Comparison of ENCODE assay signal across 10 cellular contexts in genomic region chr6:50689210-50689609, GRCh38. TPM values are rescaled to one million over a fixed set of nuclear protein-coding genes. Genes with fewer than 3 reads are reported as not detected.
"Had no signal": no experiment of that assay in that cellular context is flagged by ENCODE, and none has a peak within 500 bp of the region (broad histone marks: within the 10 kb centered on the region; RNA-seq: fewer than 3 reads in every experiment).

No MANE protein-coding gene starts in this region.

- H3K4me1 ChIP-seq: HAP-1 had no signal

- H3K4me3 Mint-ChIP-seq: GM23338, H9, HFFc6 had no signal

- H3K27ac ChIP-seq: GM23248 had no signal

- H3K4me2 ChIP-seq: GM23338 had no signal

- H3K9me3 Mint-ChIP-seq: GM23338, H9 had no signal

- FAIRE-seq: H54 had no signal

- DNase-seq: GM23248, GOT3, H7, H9, HCEC 1CT, HFFc6 had no signal

- H3K36me3 ChIP-seq: HAP-1 had no signal

- H3K9me3 ChIP-seq: HAP-1 had no signal

- H3K27ac Mint-ChIP-seq: GM23338, H9, HFFc6 had no signal

- H2AFZ ChIP-seq: GM23248, GM23338 had no signal

- ATAC-seq: GM23338, HCT116 had no signal

- H3K4me3 ChIP-seq: GM23248, GM23338, HAP-1 had no signal

- H3K9ac ChIP-seq: GM23248 had no signal

RNA-seq across cellular contexts. Expression of gene TFAP2D, which starts 24.1 kb away (rescaled TPM):
- total RNA-seq: GM23248, GM23338, H7, H9, HFFc6 had no signal
- polyA plus RNA-seq: GM23248, GM23338 had no signal
